ENCODE assay signal across 21 cellular contexts in genomic region chr6:36743538-36744441, GRCh38. TPM values are rescaled to one million over a fixed set of nuclear protein-coding genes. Genes with fewer than 3 reads are reported as not detected.
DNase-seq lines count a peak whose midpoint lies in the region; ATAC-seq and TF ChIP-seq lines count a peak whose summit lies in the region.
"Had no signal": no experiment of that assay in that cellular context is flagged by ENCODE, and none has a peak within 500 bp of the region (broad histone marks: within the 10 kb centered on the region; RNA-seq: fewer than 3 reads in every experiment).

No MANE protein-coding gene starts in this region.

- no peaks in the 10 kb centered on the region for H3K79me2 ChIP-seq in PC-3 (ENCODE audit: low read length)

- intact Hi-C loops in PC-3 (cut with micrococcal nuclease) = no loop called here
- intact Hi-C loops in CD8-positive, alpha-beta T cell (cut with DNase I, micrococcal nuclease) = no loop called here

- peaks cover 6% of the 10 kb centered on the region for H3K9me3 Mint-ChIP-seq in T-helper 1 cell treated with Interleukin-12 subunit alpha and Interleukin-12 subunit beta and Interleukin-4 antibody, amounts not matched to agents 30 μg/mL and 1 μg/mL, for 36 hours
- H3K9me3 Mint-ChIP-seq in neural crest cell = peaks cover 3% of the 10 kb centered on the region
- peaks cover 4% of the 10 kb centered on the region for H3K9me3 Mint-ChIP-seq in CD8-positive, alpha-beta T cell

- H3K9me3 ChIP-seq in PC-3 (ENCODE audit: low read length) (no peaks in the 10 kb centered on the region), duodenal mucosa (ENCODE audit: control insufficient read depth in 1 of 2, low read length in 2 of 2) (no peaks in the 10 kb centered on the region)
- H3K9me3 ChIP-seq in CD8-positive, alpha-beta T cell (ENCODE audit: low read length) = no peaks in the 10 kb centered on the region
- H3K9me3 ChIP-seq: pancreas had no signal

- peaks cover 31% of the 10 kb centered on the region for H3K4me1 Mint-ChIP-seq in T-helper 1 cell treated with Interleukin-12 subunit alpha and Interleukin-12 subunit beta and Interleukin-4 antibody, amounts not matched to agents 30 μg/mL and 1 μg/mL, for 36 hours (ENCODE audit: low read depth)
- peaks cover 12% of the 10 kb centered on the region for H3K4me1 Mint-ChIP-seq in neural crest cell
- no peaks in the 10 kb centered on the region for H3K4me1 Mint-ChIP-seq in CD8-positive, alpha-beta T cell (ENCODE audit: low read depth)

- peaks cover 25% of the 10 kb centered on the region for H3K4me1 ChIP-seq in PC-3 (ENCODE audit: insufficient read depth, low read length)
- H3K4me1 ChIP-seq in duodenal mucosa (ENCODE audit: control insufficient read depth in 1 of 2, insufficient read depth in 2 of 2, low read length in 2 of 2) = peaks cover 23 to 26% of the 10 kb centered on the region in 2 donors
- no peaks in the 10 kb centered on the region for H3K4me1 ChIP-seq in CD8-positive, alpha-beta T cell (ENCODE audit: insufficient read depth, low read length)
- H3K4me1 ChIP-seq: pancreas, upper lobe of left lung had no signal

- DNase-seq in T-helper 1 cell = no peak
- peak; percentile 41 for DNase-seq in PC-3
- DNase-seq in neural crest cell (ENCODE audit: low read depth, low spot score) = no peak
- no peak for DNase-seq in 8988T
- DNase-seq in CD8-positive, alpha-beta T cell = no peak
- DNase-seq: activated CD8-positive, alpha-beta memory T cell treated with anti-CD3 and anti-CD28 coated beads, Interleukin-2, amount 50 U/mL, for 48 hours; DMS79; KBM-7; NCI-H1092; NCI-H2171 treated with DMSO at 0.1 percent for 48 hours; RPMI8226; SW 1271; upper lobe of left lung had no signal

- H3K27me3 Mint-ChIP-seq in T-helper 1 cell treated with Interleukin-12 subunit alpha and Interleukin-12 subunit beta and Interleukin-4 antibody, amounts not matched to agents 30 μg/mL and 1 μg/mL, for 36 hours (ENCODE audit: low read depth) = no peaks in the 10 kb centered on the region
- peaks cover 2% of the 10 kb centered on the region for H3K27me3 Mint-ChIP-seq in neural crest cell (ENCODE audit: low read depth)
- no peaks in the 10 kb centered on the region for H3K27me3 Mint-ChIP-seq in CD8-positive, alpha-beta T cell (ENCODE audit: low read depth)

- H3K9me2 ChIP-seq in PC-3 (replicated peaks; ENCODE audit: low read length) = no peaks in the 10 kb centered on the region

- peak overlapping the region; percentile 28 for H3K4me3 Mint-ChIP-seq in T-helper 1 cell treated with Interleukin-12 subunit alpha and Interleukin-12 subunit beta and Interleukin-4 antibody, amounts not matched to agents 30 μg/mL and 1 μg/mL, for 36 hours
- H3K4me3 Mint-ChIP-seq in neural crest cell = no peak overlapping the region
- H3K4me3 Mint-ChIP-seq in CD8-positive, alpha-beta T cell = no peak overlapping the region

- TSS peak; percentile 86 for BruUV-seq in PC-3 (replicated peaks; lab: Mats Ljungman, UMichigan)

- no peaks in the 10 kb centered on the region for H3F3A ChIP-seq in PC-3 (ENCODE audit: low read length, unreplicated experiment)

- CTCF ChIA-PET in PC-3 (lab: Charles Lee) = no interaction called here
- CTCF ChIA-PET in CD8-positive, alpha-beta T cell (lab: Charles Lee) = no interaction called here

- TF ChIP-seq CTCF in PC-3 (conservative IDR thresholded peaks at IDR 0.05; ENCODE audit: low read depth, low read length) (no peak), neural crest cell (conservative IDR thresholded peaks at IDR 0.05) (no peak)
- no peak for TF ChIP-seq CTCF in CD8-positive, alpha-beta T cell (IDR thresholded peaks at IDR 0.05)

- no peaks in the 10 kb centered on the region for H4K20me1 ChIP-seq in PC-3 (ENCODE audit: low read length)

- H3K4me3 ChIP-seq in PC-3 (ENCODE audit: low read length) (no peak overlapping the region), duodenal mucosa (ENCODE audit: low read depth in 1 of 2, low read length in 2 of 2) (peak overlapping the region; percentile 14 to 48)
- no peak overlapping the region for H3K4me3 ChIP-seq in CD8-positive, alpha-beta T cell (ENCODE audit: low read depth, low read length)
- H3K4me3 ChIP-seq: pancreas, skin epidermis, upper lobe of left lung had no signal

- H3K27ac ChIP-seq in PC-3 (ENCODE audit: low read length) (peak overlapping the region; percentile 19), duodenal mucosa (ENCODE audit: low read depth, low read length) (no peak overlapping the region)
- no peak overlapping the region for H3K27ac ChIP-seq in CD8-positive, alpha-beta T cell (ENCODE audit: low read depth, low read length)
- H3K27ac ChIP-seq: 22Rv1, C4-2B, pancreas, upper lobe of left lung had no signal

- peak overlapping the region; percentile 58 for H3K4me2 ChIP-seq in PC-3 (ENCODE audit: low read length)

- H3K27me3 ChIP-seq in PC-3 (ENCODE audit: low read length) (no peaks in the 10 kb centered on the region), duodenal mucosa (ENCODE audit: control insufficient read depth in 1 of 2, insufficient read depth in 2 of 2, low read length in 2 of 2) (no peaks in the 10 kb centered on the region)
- H3K27me3 ChIP-seq in CD8-positive, alpha-beta T cell (ENCODE audit: insufficient read depth, low read length) = no peaks in the 10 kb centered on the region
- H3K27me3 ChIP-seq: pancreas, upper lobe of left lung had no signal

- peak overlapping the region; percentile 79 for H3K27ac Mint-ChIP-seq in T-helper 1 cell treated with Interleukin-12 subunit alpha and Interleukin-12 subunit beta and Interleukin-4 antibody, amounts not matched to agents 30 μg/mL and 1 μg/mL, for 36 hours
- peak overlapping the region; percentile 89 for H3K27ac Mint-ChIP-seq in neural crest cell (ENCODE audit: unreplicated experiment)
- no peak overlapping the region for H3K27ac Mint-ChIP-seq in CD8-positive, alpha-beta T cell

- H3K36me3 Mint-ChIP-seq in T-helper 1 cell treated with Interleukin-12 subunit alpha and Interleukin-12 subunit beta and Interleukin-4 antibody, amounts not matched to agents 30 μg/mL and 1 μg/mL, for 36 hours (ENCODE audit: low read depth) = no peaks in the 10 kb centered on the region
- no peaks in the 10 kb centered on the region for H3K36me3 Mint-ChIP-seq in neural crest cell (ENCODE audit: low read depth)
- H3K36me3 Mint-ChIP-seq in CD8-positive, alpha-beta T cell = no peaks in the 10 kb centered on the region

- H2AFZ ChIP-seq in PC-3 (ENCODE audit: low read length) = no peak overlapping the region

- H3K36me3 ChIP-seq in PC-3 (ENCODE audit: low read depth, low read length) (no peaks in the 10 kb centered on the region), duodenal mucosa (ENCODE audit: control insufficient read depth in 1 of 2, insufficient read depth in 2 of 2, low read length in 2 of 2) (no peaks in the 10 kb centered on the region)
- no peaks in the 10 kb centered on the region for H3K36me3 ChIP-seq in CD8-positive, alpha-beta T cell (ENCODE audit: insufficient read depth, low read length)
- H3K36me3 ChIP-seq: pancreas, upper lobe of left lung had no signal

- peak; percentile 92 for ATAC-seq in PC-3
- no peak for ATAC-seq in CD8-positive, alpha-beta T cell
- no peak for ATAC-seq in HG03342 (IDR thresholded peaks at IDR 0.05; ENCODE audit: unreplicated experiment)
- ATAC-seq: activated naive CD4-positive, alpha-beta T cell treated with anti-CD3 and anti-CD28 coated beads, Interleukin-2, amount 50 U/mL, for 72 hours had no signal

- H3K9ac ChIP-seq in PC-3 (ENCODE audit: low read length) = peak overlapping the region; percentile 23
- H3K9ac ChIP-seq in duodenal mucosa (ENCODE audit: low read depth in 1 of 2, low read length in 2 of 2) = peak overlapping the region; percentile 30 to 37

- POLR2A ChIA-PET in PC-3 (lab: Charles Lee; ENCODE audit: unreplicated experiment) = interaction anchor here (1.0 kb wide), 1 partner anchor 65 kb away, joined by 3 read pairs; the partner anchor contains the start of gene CDKN1A
- POLR2A ChIA-PET in CD8-positive, alpha-beta T cell (lab: Charles Lee) = no interaction called here

RNA-seq across cellular contexts. Expression of gene RAB44, which starts 46.2 kb away (rescaled TPM):
- total RNA-seq in PC-3 (2014; rRNA removed) = not detected in 2 replicates
- total RNA-seq in neural crest cell = not detected in 2 replicates
- total RNA-seq in CD8-positive, alpha-beta T cell = under 1 TPM in 1 of 2 experiments, not detected in 1; 0.08 TPM

Comparison
In these comparisons a context has a peak if more than half of its experiments do, and no peak if none do; other contexts are left out.
1. H3K4me3 ChIP-seq: peak in duodenal mucosa (2 of 2); none in PC-3 (single experiment) and CD8-positive, alpha-beta T cell (single experiment).